ENCODE assay signal across 2 cellular contexts in the genomic region with DNA sequence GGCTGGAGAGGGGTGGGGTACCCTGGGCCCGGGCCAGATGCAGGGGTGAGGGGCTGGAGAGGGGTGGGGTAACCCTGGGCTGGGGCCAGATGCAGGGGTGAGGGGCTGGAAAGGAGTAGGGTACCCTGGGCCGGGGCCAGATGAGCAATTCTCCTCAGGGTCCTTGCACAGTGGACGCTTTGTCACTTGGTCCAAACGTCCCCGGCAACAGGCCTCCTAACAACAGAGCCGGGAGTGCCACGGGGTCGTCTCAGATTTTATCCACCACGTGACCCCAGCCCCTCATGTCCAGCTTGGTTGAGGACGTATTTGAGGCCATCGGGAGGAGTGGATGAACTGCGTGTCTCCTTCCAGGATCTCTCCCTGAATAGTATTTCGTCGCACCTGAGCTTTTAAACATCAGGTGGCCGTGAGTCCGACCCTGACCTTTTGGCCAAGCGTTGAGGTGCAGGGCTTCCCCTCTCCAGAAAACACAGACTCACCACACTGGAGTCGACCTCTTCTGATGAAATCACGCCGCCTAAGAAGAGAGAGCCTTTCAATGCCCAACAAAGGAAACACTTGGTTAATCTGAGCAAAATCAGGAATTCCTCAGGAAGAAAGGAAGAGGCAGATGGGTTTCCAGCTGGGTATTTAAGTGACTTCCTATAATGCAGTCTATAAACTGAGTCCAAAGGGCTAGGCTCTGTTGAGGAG.
A peak's percentile ranks its signal among the peaks of the same experiment; 100 is the strongest.
TF ChIP-seq lines count a peak whose summit lies in the region.

No MANE protein-coding gene starts in this region.

TF ChIP-seq in HepG2, 621 proteins besides CTCF, POLR2A, EP300 and RAD21:
- TF ChIP-seq NFRKB (IDR thresholded peaks at IDR 0.05) (no peak), ZNF264 (CRISPR knock-in tag; IDR thresholded peaks at IDR 0.05) (no peak), ZEB1 (IDR thresholded peaks at IDR 0.05; ENCODE audit: insufficient replicate concordance, low read depth) (no peak), ZNF615 (CRISPR knock-in tag; IDR thresholded peaks at IDR 0.05; ENCODE audit: borderline replicate concordance) (no peak), ZNF605 (CRISPR knock-in tag; IDR thresholded peaks at IDR 0.05) (no peak), HMGA1 (CRISPR knock-in tag; conservative IDR thresholded peaks at IDR 0.05) (no peak), MED1 (CRISPR knock-in tag; IDR thresholded peaks at IDR 0.05) (no peak), ZNF17 (CRISPR knock-in tag; IDR thresholded peaks at IDR 0.05) (no peak), STAT5B (CRISPR knock-in tag; IDR thresholded peaks at IDR 0.05) (no peak), FOXC1 (CRISPR knock-in tag; IDR thresholded peaks at IDR 0.05; ENCODE audit: borderline replicate concordance) (no peak), ZNF607 (CRISPR knock-in tag; IDR thresholded peaks at IDR 0.05; ENCODE audit: borderline replicate concordance) (no peak), ZNF143 (CRISPR knock-in tag; IDR thresholded peaks at IDR 0.05) (no peak), ZNF839 (CRISPR knock-in tag; IDR thresholded peaks at IDR 0.05; ENCODE audit: borderline replicate concordance) (no peak)
- TF ChIP-seq, protein P1, sequence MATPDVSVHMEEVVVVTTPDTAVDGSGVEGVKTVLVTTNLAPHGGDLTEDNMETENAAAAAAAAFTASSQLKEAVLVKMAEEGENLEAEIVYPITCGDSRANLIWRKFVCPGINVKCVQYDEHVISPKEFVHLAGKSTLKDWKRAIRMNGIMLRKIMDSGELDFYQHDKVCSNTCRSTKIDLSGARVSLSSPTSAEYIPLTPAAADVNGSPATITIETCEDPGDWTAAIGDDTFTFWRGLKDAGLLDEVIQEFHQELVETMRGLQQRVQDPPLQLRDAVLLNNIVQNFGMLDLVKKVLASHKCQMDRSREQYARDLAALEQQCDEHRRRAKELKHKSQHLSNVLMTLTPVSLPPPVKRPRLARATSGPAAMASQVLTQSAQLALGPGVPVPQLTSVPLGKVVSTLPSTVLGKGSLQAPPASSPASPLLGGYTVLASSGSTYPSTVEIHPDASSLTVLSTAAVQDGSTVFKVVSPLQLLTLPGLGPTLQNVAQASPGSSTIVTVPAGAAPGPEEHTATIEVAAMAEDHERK (CRISPR knock-in tag; IDR thresholded peaks at IDR 0.05; ENCODE audit: low read depth): no peak
- TF ChIP-seq, protein P2, sequence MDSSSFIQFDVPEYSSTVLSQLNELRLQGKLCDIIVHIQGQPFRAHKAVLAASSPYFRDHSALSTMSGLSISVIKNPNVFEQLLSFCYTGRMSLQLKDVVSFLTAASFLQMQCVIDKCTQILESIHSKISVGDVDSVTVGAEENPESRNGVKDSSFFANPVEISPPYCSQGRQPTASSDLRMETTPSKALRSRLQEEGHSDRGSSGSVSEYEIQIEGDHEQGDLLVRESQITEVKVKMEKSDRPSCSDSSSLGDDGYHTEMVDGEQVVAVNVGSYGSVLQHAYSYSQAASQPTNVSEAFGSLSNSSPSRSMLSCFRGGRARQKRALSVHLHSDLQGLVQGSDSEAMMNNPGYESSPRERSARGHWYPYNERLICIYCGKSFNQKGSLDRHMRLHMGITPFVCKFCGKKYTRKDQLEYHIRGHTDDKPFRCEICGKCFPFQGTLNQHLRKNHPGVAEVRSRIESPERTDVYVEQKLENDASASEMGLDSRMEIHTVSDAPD (CRISPR knock-in tag; IDR thresholded peaks at IDR 0.05): no peak
- TF ChIP-seq, protein P3, sequence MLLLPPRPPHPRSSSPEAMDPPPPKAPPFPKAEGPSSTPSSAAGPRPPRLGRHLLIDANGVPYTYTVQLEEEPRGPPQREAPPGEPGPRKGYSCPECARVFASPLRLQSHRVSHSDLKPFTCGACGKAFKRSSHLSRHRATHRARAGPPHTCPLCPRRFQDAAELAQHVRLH (CRISPR knock-in tag; IDR thresholded peaks at IDR 0.05; ENCODE audit: borderline replicate concordance, low read depth): no peak

TF ChIP-seq in K562, 482 proteins besides CTCF, POLR2A, EP300 and RAD21:
- no peak for TF ChIP-seq ZSCAN32 (CRISPR knock-in tag; IDR thresholded peaks at IDR 0.05)
- TF ChIP-seq, protein P4, sequence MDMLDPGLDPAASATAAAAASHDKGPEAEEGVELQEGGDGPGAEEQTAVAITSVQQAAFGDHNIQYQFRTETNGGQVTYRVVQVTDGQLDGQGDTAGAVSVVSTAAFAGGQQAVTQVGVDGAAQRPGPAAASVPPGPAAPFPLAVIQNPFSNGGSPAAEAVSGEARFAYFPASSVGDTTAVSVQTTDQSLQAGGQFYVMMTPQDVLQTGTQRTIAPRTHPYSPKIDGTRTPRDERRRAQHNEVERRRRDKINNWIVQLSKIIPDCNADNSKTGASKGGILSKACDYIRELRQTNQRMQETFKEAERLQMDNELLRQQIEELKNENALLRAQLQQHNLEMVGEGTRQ (CRISPR knock-in tag; IDR thresholded peaks at IDR 0.05): 0 out of 2 replicates have a peak, but pooled peaks have one; percentile 5
TF ChIP-seq in K562: peak in this region for 1.
